7 cellular contexts compared by ENCODE assay signal in genomic region chrY:22134719-22135118, GRCh38. TPM values are rescaled to one million over a fixed set of nuclear protein-coding genes. Genes with fewer than 3 reads are reported as not detected.
"Had no signal": no experiment of that assay in that cellular context is flagged by ENCODE, and none has a peak within 500 bp of the region (broad histone marks: within the 10 kb centered on the region; RNA-seq: fewer than 3 reads in every experiment).

No MANE protein-coding gene starts in this region.

RNA-seq across cellular contexts. Expression of gene RBMY1F, which starts 48.0 kb away (rescaled TPM):
- total RNA-seq: GM23248, GM23338, H1, H4, H7, H9, HFFc6 had no signal
- polyA plus RNA-seq: GM23248, GM23338, H1 had no signal
